Comparison of ENCODE assay signal across 8 cellular contexts in genomic region chrX:40661489-40661888, GRCh38.
"Had no signal": no experiment of that assay in that cellular context is flagged by ENCODE, and none has a peak within 500 bp of the region (broad histone marks: within the 10 kb centered on the region; RNA-seq: fewer than 3 reads in every experiment).

No MANE protein-coding gene starts in this region.

- DNase-seq: GM23248, GOT3, H7, H9, HCEC 1CT, HFFc6 had no signal

- ATAC-seq: GM23338, HCT116 had no signal
